ENCODE assay signal across 1 cellular context in genomic region chr7:100358027-100358856, GRCh38.
TF ChIP-seq lines count a peak whose summit lies in the region.

Gene PILRB, plus strand, starts transcription at chr7:100358117. Its CDS starts 186 bp downstream, at chr7:100358303.

TF ChIP-seq in K562, 482 proteins besides CTCF, POLR2A, EP300 and RAD21 (continued from another document):
- TF ChIP-seq, protein P1, sequence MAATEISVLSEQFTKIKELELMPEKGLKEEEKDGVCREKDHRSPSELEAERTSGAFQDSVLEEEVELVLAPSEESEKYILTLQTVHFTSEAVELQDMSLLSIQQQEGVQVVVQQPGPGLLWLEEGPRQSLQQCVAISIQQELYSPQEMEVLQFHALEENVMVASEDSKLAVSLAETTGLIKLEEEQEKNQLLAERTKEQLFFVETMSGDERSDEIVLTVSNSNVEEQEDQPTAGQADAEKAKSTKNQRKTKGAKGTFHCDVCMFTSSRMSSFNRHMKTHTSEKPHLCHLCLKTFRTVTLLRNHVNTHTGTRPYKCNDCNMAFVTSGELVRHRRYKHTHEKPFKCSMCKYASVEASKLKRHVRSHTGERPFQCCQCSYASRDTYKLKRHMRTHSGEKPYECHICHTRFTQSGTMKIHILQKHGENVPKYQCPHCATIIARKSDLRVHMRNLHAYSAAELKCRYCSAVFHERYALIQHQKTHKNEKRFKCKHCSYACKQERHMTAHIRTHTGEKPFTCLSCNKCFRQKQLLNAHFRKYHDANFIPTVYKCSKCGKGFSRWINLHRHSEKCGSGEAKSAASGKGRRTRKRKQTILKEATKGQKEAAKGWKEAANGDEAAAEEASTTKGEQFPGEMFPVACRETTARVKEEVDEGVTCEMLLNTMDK (IDR thresholded peaks at IDR 0.05; ENCODE audit: borderline replicate concordance, insufficient read depth, low read depth, low read length, poor library complexity, severe bottlenecking): peak; percentile 8
- TF ChIP-seq ZNF583 (CRISPR knock-in tag; IDR thresholded peaks at IDR 0.05) (no peak), ZEB2 (IDR thresholded peaks at IDR 0.05) (no peak), ZNF445 (CRISPR knock-in tag; IDR thresholded peaks at IDR 0.05; ENCODE audit: low read depth) (no peak), POLR2AphosphoS5 (IDR thresholded peaks at IDR 0.05; ENCODE audit: control insufficient read depth, insufficient read depth, low read depth, low read length) (peak; percentile 41; the same call in 1 of the 2 replicates), POLR2G (IDR thresholded peaks at IDR 0.05; ENCODE audit: low read depth, low read length) (peak; percentile 43; the same call in 1 of the 2 replicates), FOXA1 (IDR thresholded peaks at IDR 0.05; ENCODE audit: borderline replicate concordance) (no peak), RBM22 (IDR thresholded peaks at IDR 0.05; ENCODE audit: low read depth, low read length, poor library complexity, severe bottlenecking) (peak; percentile 74), MXD1 (CRISPR knock-in tag; IDR thresholded peaks at IDR 0.05; ENCODE audit: borderline replicate concordance, poor library complexity, severe bottlenecking) (no peak), PHTF2 (CRISPR knock-in tag; IDR thresholded peaks at IDR 0.05) (no peak), ZNF134 (CRISPR knock-in tag; conservative IDR thresholded peaks at IDR 0.05) (no peak)
TF ChIP-seq in K562: peak in this region for 4.
